In genomic region chr5:104178066-104178465, GRCh38 we compare ENCODE assay signal across 21 cellular contexts.
"Had no signal": no experiment of that assay in that cellular context is flagged by ENCODE, and none has a peak within 500 bp of the region (broad histone marks: within the 10 kb centered on the region; RNA-seq: fewer than 3 reads in every experiment).

No MANE protein-coding gene starts in this region.

- H3K4me1 ChIP-seq: heart left ventricle, neural progenitor cell, parathyroid adenoma, psoas muscle, right lobe of liver, tibial artery, upper lobe of left lung, uterus had no signal

- H3K9me3 ChIP-seq: right lobe of liver, uterus had no signal

- H3K36me3 Mint-ChIP-seq: stimulated activated memory B cell treated with anti-CD40 and anti-IgM and Interleukin-4, amounts not matched to agents 10 μg/mL and 1 μg/mL and 100 μg/mL, for 72 hours had no signal

- H3K9ac ChIP-seq: neural progenitor cell, parathyroid adenoma had no signal

- H3K36me3 ChIP-seq: heart left ventricle, neural progenitor cell, right lobe of liver, tibial artery, upper lobe of left lung, uterus had no signal

- H3K4me1 Mint-ChIP-seq: neural progenitor cell; stimulated activated memory B cell treated with anti-CD40 and anti-IgM and Interleukin-4, amounts not matched to agents 10 μg/mL and 1 μg/mL and 100 μg/mL, for 72 hours had no signal

- H3K4me3 ChIP-seq: coronary artery, heart left ventricle, neural progenitor cell, psoas muscle, right lobe of liver, tibial artery, upper lobe of left lung, uterus had no signal

- H3K4me3 Mint-ChIP-seq: mesothelial cell of epicardium; natural killer cell treated with Interleukin-12 subunit alpha and Interleukin-12 subunit beta and Interleukin-15 and Interleukin-18, amount 100 ng/mL, for 72 hours; neural progenitor cell; stimulated activated memory B cell treated with anti-CD40 and anti-IgM and Interleukin-4, amounts not matched to agents 10 μg/mL and 1 μg/mL and 100 μg/mL, for 72 hours; stimulated activated naive CD8-positive, alpha-beta T cell treated with anti-CD3 and anti-CD28 coated beads, Interleukin-15, Interleukin-2, amounts not matched to agents 100 ng/mL and 50 ng/mL, for 24 hours had no signal

- H3K27me3 Mint-ChIP-seq: natural killer cell treated with Interleukin-12 subunit alpha and Interleukin-12 subunit beta and Interleukin-15 and Interleukin-18, amount 100 ng/mL, for 72 hours; stimulated activated memory B cell treated with anti-CD40 and anti-IgM and Interleukin-4, amounts not matched to agents 10 μg/mL and 1 μg/mL and 100 μg/mL, for 72 hours; stimulated activated naive CD8-positive, alpha-beta T cell treated with anti-CD3 and anti-CD28 coated beads, Interleukin-15, Interleukin-2, amounts not matched to agents 100 ng/mL and 50 ng/mL, for 24 hours had no signal

- H3K27me3 ChIP-seq: heart left ventricle, neural progenitor cell, right lobe of liver, tibial artery, upper lobe of left lung, uterus had no signal

- H2AFZ ChIP-seq: neural progenitor cell, parathyroid adenoma had no signal

- H3K27ac Mint-ChIP-seq: mesothelial cell of epicardium; natural killer cell treated with Interleukin-12 subunit alpha and Interleukin-12 subunit beta and Interleukin-15 and Interleukin-18, amount 100 ng/mL, for 72 hours; neural progenitor cell; stimulated activated memory B cell treated with anti-CD40 and anti-IgM and Interleukin-4, amounts not matched to agents 10 μg/mL and 1 μg/mL and 100 μg/mL, for 72 hours; stimulated activated naive CD8-positive, alpha-beta T cell treated with anti-CD3 and anti-CD28 coated beads, Interleukin-15, Interleukin-2, amounts not matched to agents 100 ng/mL and 50 ng/mL, for 24 hours had no signal

- H3K27ac ChIP-seq: coronary artery, heart left ventricle, neural progenitor cell, parathyroid adenoma, psoas muscle, right lobe of liver, tibial artery, upper lobe of left lung, uterus had no signal

- H3K79me2 ChIP-seq: parathyroid adenoma had no signal

- H3K4me2 ChIP-seq: neural progenitor cell had no signal

- DNase-seq: effector CD8-positive, alpha-beta T cell; heart left ventricle; islet precursor cell; occipital lobe; psoas muscle; retina; right lobe of liver; stimulated activated CD4-positive, alpha-beta T cell treated with anti-CD3 and anti-CD28 coated beads, Interleukin-15, amount 100 ng/mL, for 24 hours; stimulated activated CD4-positive, alpha-beta T cell treated with anti-CD3 and anti-CD28 coated beads, Interleukin-1b, Interleukin-23, amount 100 ng/mL, for 48 hours; stimulated activated CD4-positive, alpha-beta T cell treated with anti-CD3 and anti-CD28 coated beads, Interleukin-4, amount 100 ng/mL, for 24 hours; tibial artery; upper lobe of left lung; uterus had no signal

- ATAC-seq: esophagus mucosa; heart left ventricle; natural killer cell treated with Interleukin-12 subunit alpha and Interleukin-12 subunit beta and Interleukin-15 and Interleukin-18, amount 100 ng/mL, for 72 hours; psoas muscle; stimulated activated memory B cell treated with anti-CD40 and anti-IgM and Interleukin-4, amounts not matched to agents 10 μg/mL and 1 μg/mL and 100 μg/mL, for 72 hours had no signal
